In genomic region chr2:39380525-39381150, GRCh38 we compare ENCODE assay signal across 11 cellular contexts. TPM values are rescaled to one million over a fixed set of nuclear protein-coding genes. Genes with fewer than 3 reads are reported as not detected.
DNase-seq lines count a peak whose midpoint lies in the region; ATAC-seq and TF ChIP-seq lines count a peak whose summit lies in the region.
"Had no signal": no experiment of that assay in that cellular context is flagged by ENCODE, and none has a peak within 500 bp of the region (broad histone marks: within the 10 kb centered on the region; RNA-seq: fewer than 3 reads in every experiment).

No MANE protein-coding gene starts in this region.

- H3K27ac Mint-ChIP-seq in GM23338 = no peak overlapping the region
- H3K27ac Mint-ChIP-seq: progenitor cell of endocrine pancreas had no signal

- TF ChIP-seq CTCF in left ventricle myocardium inferior (IDR thresholded peaks at IDR 0.05; ENCODE audit: borderline replicate concordance) (no peak), smooth muscle cell (IDR thresholded peaks at IDR 0.05; ENCODE audit: borderline replicate concordance, insufficient read depth, poor library complexity, severe bottlenecking) (no peak), GM23338 (conservative IDR thresholded peaks at IDR 0.05; ENCODE audit: low read depth in 2 of 2) (no peak)

- H3K4me3 Mint-ChIP-seq in GM23338 = no peak overlapping the region

- H3K9me3 ChIP-seq in Karpas-422 (ENCODE audit: low read length) = no peaks in the 10 kb centered on the region
- H3K9me3 ChIP-seq in left ventricle myocardium inferior (replicated peaks) = peaks cover 5% of the 10 kb centered on the region
- H3K9me3 ChIP-seq in smooth muscle cell (replicated peaks; ENCODE audit: low read depth) = no peaks in the 10 kb centered on the region
- H3K9me3 ChIP-seq: SJSA1 had no signal

- 40% methylated on average over 2 of the region's 2 CpGs for WGBS in smooth muscle cell (ENCODE audit: low lambda C conversion rate)

- peaks cover 6% of the 10 kb centered on the region; the same call in 2 of the 3 replicates for H3K9me3 Mint-ChIP-seq in GM23338

- peak overlapping the region; percentile 11 for H3K4me2 ChIP-seq in Karpas-422 (ENCODE audit: low read depth, low read length, poor library complexity, severe bottlenecking)
- H3K4me2 ChIP-seq in smooth muscle cell = peak overlapping the region; percentile 52
- no peak overlapping the region for H3K4me2 ChIP-seq in GM23338

- DNase-seq in Karpas-422 = no peak
- no peak for DNase-seq in left ventricle myocardium inferior
- DNase-seq in smooth muscle cell (lab: John Stamatoyannopoulos, UW; ENCODE audit: unreplicated experiment) = no peak
- no peak for DNase-seq in DMS114 treated with DMSO at 0.1 percent for 48 hours (lab: John Stamatoyannopoulos, UW; ENCODE audit: unreplicated experiment)
- no peak for DNase-seq in GM23338 (ENCODE audit: low spot score)
- DNase-seq: DMS79 treated with DMSO at 0.1 percent for 48 hours had no signal

- peaks cover 21% of the 10 kb centered on the region for H3K36me3 Mint-ChIP-seq in GM23338 (ENCODE audit: low read depth)

- no peaks in the 10 kb centered on the region for H3K36me3 ChIP-seq in Karpas-422 (ENCODE audit: insufficient read depth, low read length)
- H3K36me3 ChIP-seq in left ventricle myocardium inferior = peaks cover 10% of the 10 kb centered on the region
- peaks cover 4% of the 10 kb centered on the region for H3K36me3 ChIP-seq in smooth muscle cell (ENCODE audit: low read depth)
- H3K36me3 ChIP-seq in GM23338 (ENCODE audit: insufficient read depth) = no peaks in the 10 kb centered on the region

- H2AFZ ChIP-seq in Karpas-422 (ENCODE audit: low read length) (no peak overlapping the region), smooth muscle cell (ENCODE audit: low read depth) (no peak overlapping the region), GM23338 (no peak overlapping the region)

- H3K27ac ChIP-seq in Karpas-422 (ENCODE audit: low read length) (no peak overlapping the region), angular gyrus (ENCODE audit: low read depth, low read length) (peak overlapping the region; percentile 18), left ventricle myocardium inferior (replicated peaks) (peak overlapping the region; percentile 83), smooth muscle cell (ENCODE audit: low read depth) (peak overlapping the region; percentile 100), GM23338 (ENCODE audit: low read depth) (no peak overlapping the region)
- H3K27ac ChIP-seq: SJSA1 had no signal

- peaks cover 49% of the 10 kb centered on the region for H3K4me1 Mint-ChIP-seq in GM23338

- ATAC-seq in GM23338 (no peak), HG03095 (IDR thresholded peaks at IDR 0.05; ENCODE audit: unreplicated experiment) (no peak), HG03442 (IDR thresholded peaks at IDR 0.05; ENCODE audit: unreplicated experiment) (no peak)

- H4K20me1 ChIP-seq in Karpas-422 (ENCODE audit: insufficient read depth, low read depth, low read length) = peaks cover 4% of the 10 kb centered on the region; the same call in 1 of the 2 replicates
- no peaks in the 10 kb centered on the region for H4K20me1 ChIP-seq in smooth muscle cell (ENCODE audit: low read depth)
- no peaks in the 10 kb centered on the region for H4K20me1 ChIP-seq in GM23338 (replicated peaks; ENCODE audit: insufficient read depth)

- peaks cover 2% of the 10 kb centered on the region for H3K27me3 Mint-ChIP-seq in GM23338 (ENCODE audit: insufficient read depth, low read depth, poor library complexity)
- H3K27me3 Mint-ChIP-seq: progenitor cell of endocrine pancreas had no signal

- no peaks in the 10 kb centered on the region for H3K27me3 ChIP-seq in Karpas-422 (ENCODE audit: low read length)
- H3K27me3 ChIP-seq in left ventricle myocardium inferior (ENCODE audit: low read depth) = no peaks in the 10 kb centered on the region
- no peaks in the 10 kb centered on the region for H3K27me3 ChIP-seq in smooth muscle cell (ENCODE audit: low read depth)
- H3K27me3 ChIP-seq in GM23338 (ENCODE audit: insufficient read depth) = no peaks in the 10 kb centered on the region
- H3K27me3 ChIP-seq: SJSA1 had no signal

- intact Hi-C loops in left ventricle myocardium inferior (cut with micrococcal nuclease) = loop anchor here (5.0 to 10.0 kb wide), 2 partner anchors 57 to 114 kb away; partner anchors contain the start of gene MAP4K3

- no peak overlapping the region for H3K4me3 ChIP-seq in Karpas-422 (ENCODE audit: low read length)
- H3K4me3 ChIP-seq in left ventricle myocardium inferior = peak overlapping the region; percentile 10
- no peak overlapping the region for H3K4me3 ChIP-seq in smooth muscle cell
- no peak overlapping the region for H3K4me3 ChIP-seq in GM23338
- H3K4me3 ChIP-seq: SJSA1 had no signal

- H3K4me1 ChIP-seq in Karpas-422 (ENCODE audit: low read length) = peaks cover 22% of the 10 kb centered on the region
- peaks cover 66% of the 10 kb centered on the region for H3K4me1 ChIP-seq in left ventricle myocardium inferior
- peaks cover 35% of the 10 kb centered on the region for H3K4me1 ChIP-seq in smooth muscle cell (ENCODE audit: low read depth)
- H3K4me1 ChIP-seq in GM23338 (ENCODE audit: insufficient read depth) = peaks cover 55% of the 10 kb centered on the region
- H3K4me1 ChIP-seq: SJSA1 had no signal

- H3K9ac ChIP-seq in Karpas-422 (ENCODE audit: low read length) = no peak overlapping the region
- peak overlapping the region; percentile 56 for H3K9ac ChIP-seq in smooth muscle cell (ENCODE audit: low read depth)

- H3F3A ChIP-seq in smooth muscle cell (ENCODE audit: low read depth) = peaks cover 35% of the 10 kb centered on the region
- no peaks in the 10 kb centered on the region for H3F3A ChIP-seq in GM23338 (replicated peaks; ENCODE audit: low read depth)

- H3K9me2 ChIP-seq in Karpas-422 (replicated peaks; ENCODE audit: insufficient read depth, low read length) = no peaks in the 10 kb centered on the region
- no peaks in the 10 kb centered on the region for H3K9me2 ChIP-seq in GM23338 (ENCODE audit: insufficient read depth)

- H3K79me2 ChIP-seq in Karpas-422 (ENCODE audit: low read length) (no peaks in the 10 kb centered on the region), smooth muscle cell (ENCODE audit: low read depth) (peaks cover 88% of the 10 kb centered on the region), GM23338 (replicated peaks; ENCODE audit: insufficient read depth) (peaks cover 96% of the 10 kb centered on the region)

TF ChIP-seq in GM23338, 12 proteins besides CTCF, POLR2A, EP300 and RAD21 (continues in another document):
- TF ChIP-seq ETS1 (IDR thresholded peaks at IDR 0.05) = no peak
- no peak for TF ChIP-seq EZH2phosphoT487 (IDR thresholded peaks at IDR 0.05; ENCODE audit: unreplicated experiment)
- TF ChIP-seq JUNB (IDR thresholded peaks at IDR 0.05; ENCODE audit: unreplicated experiment) = no peak
- TF ChIP-seq REST (IDR thresholded peaks at IDR 0.05; ENCODE audit: unreplicated experiment) = no peak
- no peak for TF ChIP-seq ZNF114 (CRISPR knock-in tag; IDR thresholded peaks at IDR 0.05)
- TF ChIP-seq EZH2 (IDR thresholded peaks at IDR 0.05; ENCODE audit: low read depth, unreplicated experiment) = no peak
- no peak for TF ChIP-seq CREB1 (CRISPR knock-in tag; IDR thresholded peaks at IDR 0.05; ENCODE audit: low read depth)

RNA-seq across cellular contexts. Expression of gene MAP4K3, which starts 56.4 kb away (rescaled TPM):
- 7.2 and 11.5 TPM in 2 replicates for total RNA-seq in Karpas-422 (2014; rRNA removed; shearing (Covaris generic); ENCODE audit: low replicate concordance)
- total RNA-seq in left ventricle myocardium inferior = 37.1 TPM
- total RNA-seq in smooth muscle cell = 70.9 and 91.7 TPM in 2 replicates
- polyA plus RNA-seq in smooth muscle cell = 21.3 and 30.8 TPM in 2 replicates
- total RNA-seq in GM23338 (2014; rRNA removed; shearing (Covaris generic)) = 80.9 and 90.7 TPM in 2 replicates
- 27.4 and 33.0 TPM in 2 replicates for polyA plus RNA-seq in GM23338 (2016; fragmentation: Nextera tagmentation; extraction: Ambion mirVana)

Comparison
In these comparisons a context has a peak if more than half of its experiments do, and no peak if none do; other contexts are left out.
1. H3K27ac ChIP-seq: peak in angular gyrus (single experiment), left ventricle myocardium inferior (single experiment) and smooth muscle cell (single experiment); none in Karpas-422 (single experiment) and GM23338 (single experiment).